Comparison of ENCODE assay signal across 1 cellular context in the genomic region with DNA sequence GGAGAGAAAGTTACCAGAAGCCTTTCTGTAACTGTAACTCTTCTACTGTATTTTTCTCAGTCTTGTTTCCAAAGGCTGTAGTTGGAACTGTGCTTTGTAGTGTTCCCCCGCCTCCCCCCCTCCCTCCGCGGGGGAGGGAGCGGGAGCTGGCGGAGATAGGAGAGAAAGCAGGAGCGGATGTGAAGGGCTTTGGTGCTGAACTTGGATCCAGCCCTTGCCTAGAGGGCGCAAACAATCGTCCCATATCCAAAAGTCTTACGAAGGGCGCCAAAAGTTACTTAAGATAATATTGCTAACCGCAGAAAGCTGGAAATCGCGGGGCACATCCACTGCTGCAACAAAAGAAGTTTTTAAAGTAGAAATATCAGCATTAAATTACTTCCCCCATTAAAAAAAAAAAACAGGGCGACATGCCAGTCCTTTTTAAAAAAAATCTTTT.
TF ChIP-seq lines count a peak whose summit lies in the region.

No MANE protein-coding gene starts in this region.

TF ChIP-seq in endothelial cell of umbilical vein, 7 proteins besides CTCF, POLR2A, EP300 and RAD21 (continued from another document):
- TF ChIP-seq JUN (IDR thresholded peaks at IDR 0.05; ENCODE audit: borderline replicate concordance, insufficient read depth, insufficient read length, low read depth): no peak
- no peak for TF ChIP-seq FOS (IDR thresholded peaks at IDR 0.05; ENCODE audit: borderline replicate concordance, insufficient read depth, low read length)
- TF ChIP-seq EZH2 (IDR thresholded peaks at IDR 0.05; ENCODE audit: borderline replicate concordance, low read depth, low read length, severe bottlenecking): no peak
- TF ChIP-seq, protein P1, sequence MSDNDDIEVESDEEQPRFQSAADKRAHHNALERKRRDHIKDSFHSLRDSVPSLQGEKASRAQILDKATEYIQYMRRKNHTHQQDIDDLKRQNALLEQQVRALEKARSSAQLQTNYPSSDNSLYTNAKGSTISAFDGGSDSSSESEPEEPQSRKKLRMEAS (IDR thresholded peaks at IDR 0.05; ENCODE audit: insufficient read depth, insufficient read length): no peak
